ENCODE assay signal across 28 cellular contexts in the genomic region with DNA sequence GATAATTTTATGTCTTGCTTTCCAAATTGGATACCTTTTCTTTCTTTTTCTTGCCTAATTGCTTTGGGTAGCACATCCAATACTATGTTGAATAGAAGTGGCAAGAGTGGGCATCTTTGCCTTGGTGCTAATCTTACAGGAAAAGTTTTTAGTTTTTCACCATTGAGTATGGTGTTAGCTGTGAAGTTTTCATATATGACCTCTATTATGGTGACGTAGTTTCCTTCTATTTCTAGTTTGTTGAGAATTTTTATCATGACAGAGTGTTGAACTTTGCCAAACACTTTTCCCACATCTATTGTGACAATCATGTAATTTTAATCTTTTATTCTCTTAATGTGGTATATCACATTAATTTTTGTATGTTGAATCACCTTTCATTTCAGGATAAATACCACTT.
"Had no signal": no experiment of that assay in that cellular context is flagged by ENCODE, and none has a peak within 500 bp of the region (broad histone marks: within the 10 kb centered on the region; RNA-seq: fewer than 3 reads in every experiment).

No MANE protein-coding gene starts in this region.

- H3K9me3 Mint-ChIP-seq: neural crest cell, type B pancreatic cell had no signal

- H3K4me3 Mint-ChIP-seq: mesothelial cell of epicardium; naive B cell; nephron; neural crest cell; stimulated activated memory B cell treated with anti-CD40 and anti-IgM and Interleukin-4, amounts not matched to agents 10 μg/mL and 1 μg/mL and 100 μg/mL, for 72 hours; type B pancreatic cell had no signal

- H3K4me2 ChIP-seq: hepatocyte had no signal

- H3K4me3 ChIP-seq: heart right ventricle, hepatocyte, left lung, lower lobe of right lung, pancreas, prostate gland, sigmoid colon, spleen, tibial nerve, uterus had no signal

- H3K4me1 ChIP-seq: heart right ventricle, left lung, lower lobe of right lung, prostate gland, sigmoid colon, spleen, tibial nerve, uterus had no signal

- H3K27ac ChIP-seq: heart right ventricle, hepatocyte, left lung, lower lobe of right lung, pancreas, prostate gland, sigmoid colon, spleen, tibial nerve, uterus had no signal

- H2AFZ ChIP-seq: hepatocyte had no signal

- ATAC-seq: heart right ventricle; left colon; left lung; lower lobe of right lung; pancreas; right cardiac atrium; stimulated activated memory B cell treated with anti-CD40 and anti-IgM and Interleukin-4, amounts not matched to agents 10 μg/mL and 1 μg/mL and 100 μg/mL, for 72 hours had no signal

- H3K27ac Mint-ChIP-seq: mesothelial cell of epicardium; naive B cell; nephron; stimulated activated memory B cell treated with anti-CD40 and anti-IgM and Interleukin-4, amounts not matched to agents 10 μg/mL and 1 μg/mL and 100 μg/mL, for 72 hours; stimulated activated naive CD8-positive, alpha-beta T cell treated with anti-CD3 and anti-CD28 coated beads, Interleukin-15, amount 100 ng/mL, for 72 hours; type B pancreatic cell had no signal

- H3K36me3 ChIP-seq: heart right ventricle, left lung, lower lobe of right lung, pancreas, prostate gland, sigmoid colon, spleen, tibial nerve, uterus had no signal

- H3K4me1 Mint-ChIP-seq: naive B cell; nephron; neural crest cell; stimulated activated memory B cell treated with anti-CD40 and anti-IgM and Interleukin-4, amounts not matched to agents 10 μg/mL and 1 μg/mL and 100 μg/mL, for 72 hours had no signal

- H3K9me3 ChIP-seq: pancreas, prostate gland had no signal

- DNase-seq: heart right ventricle; kidney; left colon; left lung; lower lobe of right lung; mesendoderm; naive B cell; nucleus accumbens; pancreas; posterior cingulate gyrus; retina; right cardiac atrium; sigmoid colon; small intestine; spleen; stimulated activated CD4-positive, alpha-beta T cell treated with anti-CD3 and anti-CD28 coated beads, Interleukin-4, amount 100 ng/mL, for 24 hours; stimulated activated naive CD4-positive, alpha-beta T cell treated with Interleukin-2 at 50 U/mL for 16 hours; stimulated activated naive CD8-positive, alpha-beta T cell treated with anti-CD3 and anti-CD28 coated beads, Interleukin-15, amount 100 ng/mL, for 72 hours; substantia nigra; uterus had no signal

- FAIRE-seq: kidney, pancreas had no signal

- H3K27me3 Mint-ChIP-seq: naive B cell; stimulated activated naive CD8-positive, alpha-beta T cell treated with anti-CD3 and anti-CD28 coated beads, Interleukin-15, amount 100 ng/mL, for 72 hours had no signal

- H3K27me3 ChIP-seq: hepatocyte, left lung, pancreas, sigmoid colon, spleen, tibial nerve, uterus had no signal

- H3K36me3 Mint-ChIP-seq: mesothelial cell of epicardium; naive B cell; stimulated activated memory B cell treated with anti-CD40 and anti-IgM and Interleukin-4, amounts not matched to agents 10 μg/mL and 1 μg/mL and 100 μg/mL, for 72 hours; type B pancreatic cell had no signal

- H3K79me2 ChIP-seq: hepatocyte had no signal
